ENCODE assay signal across 8 cellular contexts in genomic region chr5:160506006-160507004, GRCh38.
DNase-seq lines count a peak whose midpoint lies in the region; TF ChIP-seq lines count a peak whose summit lies in the region.

No MANE protein-coding gene starts in this region.

- no peaks in the 10 kb centered on the region for H3K36me3 ChIP-seq in H7 (replicated peaks; ENCODE audit: control insufficient read depth, insufficient read depth, low read length)

- DNase-seq in GM13976 (ENCODE audit: low spot score) (peak; percentile 57), H7 (peak; percentile 23), NCI-H2227 treated with DMSO at 0.1 percent for 48 hours (lab: John Stamatoyannopoulos, UW) (peak; percentile 39), activated gamma-delta T cell (lab: John Stamatoyannopoulos, UW) (peak; percentile 19), iPS DF 19.7 (ENCODE audit: low read depth, low spot score) (peak; percentile 30), NCI-H774 (lab: John Stamatoyannopoulos, UW) (no peak), SHP77 (lab: John Stamatoyannopoulos, UW) (no peak)
- peak; percentile 14 to 37 (median 32) for DNase-seq in stimulated activated CD4-positive, alpha-beta T cell treated with anti-CD3 and anti-CD28 coated beads, TNF-alpha, amount 100 ng/mL, for 4 hours (ENCODE audit: low read depth in 3 of 3)

- no peak for TF ChIP-seq CTCF in GM13976 (IDR thresholded peaks at IDR 0.05; ENCODE audit: borderline replicate concordance, control extremely low read depth, extremely low read depth, insufficient read depth, missing control alignments)

- H3K27me3 ChIP-seq in H7 (ENCODE audit: control insufficient read depth, insufficient read depth, low read length), result no peaks in the 10 kb centered on the region

- in situ Hi-C loops in GM13976 (cut with MboI; ENCODE audit: low sequenced_read_pairs, unreplicated experiment), result loop anchor here (25.0 kb wide), 1 partner anchor 1056 kb away; no protein-coding TSS in a partner anchor

- no peak overlapping the region for H3K4me3 ChIP-seq in H7 (ENCODE audit: insufficient read depth, low read depth, low read length)

Comparison
In these comparisons a context has a peak if more than half of its experiments do, and no peak if none do; other contexts are left out.
1. DNase-seq: peak in GM13976 (single experiment), H7 (single experiment), NCI-H2227 treated with DMSO at 0.1 percent for 48 hours (single experiment), activated gamma-delta T cell (single experiment), iPS DF 19.7 (single experiment) and stimulated activated CD4-positive, alpha-beta T cell treated with anti-CD3 and anti-CD28 coated beads, TNF-alpha, amount 100 ng/mL, for 4 hours (3 of 3); none in NCI-H774 (single experiment) and SHP77 (0 of 2).